8 cellular contexts compared by ENCODE assay signal in genomic region chr19:8446055-8446709, GRCh38. TPM values are rescaled to one million over a fixed set of nuclear protein-coding genes. Genes with fewer than 3 reads are reported as not detected.
DNase-seq lines count a peak whose midpoint lies in the region; ATAC-seq and TF ChIP-seq lines count a peak whose summit lies in the region.

No MANE protein-coding gene starts in this region.

- TF ChIP-seq CTCF in AG10803 (conservative IDR thresholded peaks at IDR 0.05; ENCODE audit: low read length) (no peak), KMS-11 (conservative IDR thresholded peaks at IDR 0.05; ENCODE audit: low read depth, low read length) (no peak), colonic mucosa (IDR thresholded peaks at IDR 0.05) (no peak)

- no peaks in the 10 kb centered on the region for H3K27me3 ChIP-seq in KMS-11 (ENCODE audit: insufficient read depth, low read depth)
- H3K27me3 ChIP-seq in colonic mucosa = no peaks in the 10 kb centered on the region

- H3K36me3 ChIP-seq in KMS-11 (ENCODE audit: insufficient read depth) (no peaks in the 10 kb centered on the region), colonic mucosa (no peaks in the 10 kb centered on the region)

- H3K9me3 Mint-ChIP-seq in naive thymus-derived CD8-positive, alpha-beta T cell = no peaks in the 10 kb centered on the region

- H3K4me2 ChIP-seq in KMS-11 = peak overlapping the region; percentile 87

- peak overlapping the region; percentile 89 to 99 (median 92) for H3K27ac Mint-ChIP-seq in naive thymus-derived CD8-positive, alpha-beta T cell

- peak overlapping the region; percentile 98; the same call in 1 of the 2 replicates for H3K9ac ChIP-seq in KMS-11
- peak overlapping the region; percentile 93 to 100 for H3K9ac ChIP-seq in colonic mucosa (ENCODE audit: low read depth in 2 of 2, low read length in 2 of 2)

- intact Hi-C loops in colonic mucosa (cut with DNase I) = no loop called here

- H3K36me3 Mint-ChIP-seq in naive thymus-derived CD8-positive, alpha-beta T cell = peaks cover 0 to 50% (median 3%) of the 10 kb centered on the region in 3 donors

- H3K4me1 Mint-ChIP-seq in naive thymus-derived CD8-positive, alpha-beta T cell = peaks cover 23 to 55% (median 52%) of the 10 kb centered on the region in 4 donors

- H3K4me3 ChIP-seq in AG10803 (ENCODE audit: low read length) (peak overlapping the region; percentile 83), KMS-11 (IDR thresholded peaks at IDR 0.05; ENCODE audit: insufficient read depth, low read depth, low read length) (no peak overlapping the region), colonic mucosa (peak overlapping the region; percentile 100)

- POLR2A ChIA-PET in naive thymus-derived CD8-positive, alpha-beta T cell (lab: Charles Lee) = interaction anchor here (0.5 to 3.9 kb wide), 9 partner anchors 28 to 125 kb away, joined by 3 to 30 read pairs (median 3); partner anchors contain the start of genes MARCHF2, NDUFA7, RPS28 and ZNF414

- peaks cover 62% of the 10 kb centered on the region for H3K79me2 ChIP-seq in KMS-11 (ENCODE audit: insufficient read depth, low read depth)

- DNase-seq in AG10803 (ENCODE audit: low read depth) (no peak), colonic mucosa (no peak), HPDE6-E6E7 (ENCODE audit: extremely low spot score) (no peak), Ammon's horn (ENCODE audit: low spot score) (no peak), NCI-H1694 treated with DMSO at 0.1 percent for 48 hours (lab: John Stamatoyannopoulos, UW) (no peak), NCI-H2227 treated with DMSO at 0.1 percent for 48 hours (lab: John Stamatoyannopoulos, UW) (no peak)
- DNase-seq in naive thymus-derived CD8-positive, alpha-beta T cell = no peak

- H3K27me3 Mint-ChIP-seq in naive thymus-derived CD8-positive, alpha-beta T cell = no peaks in the 10 kb centered on the region

- H3K27ac ChIP-seq in KMS-11 (no peak overlapping the region), colonic mucosa (peak overlapping the region; percentile 97)

- peaks cover 49% of the 10 kb centered on the region for H4K20me1 ChIP-seq in KMS-11 (ENCODE audit: insufficient read depth)

- no peaks in the 10 kb centered on the region for H3K9me3 ChIP-seq in colonic mucosa

- peak overlapping the region; percentile 84 to 97 (median 91) for H3K4me3 Mint-ChIP-seq in naive thymus-derived CD8-positive, alpha-beta T cell

- no peak for ATAC-seq in naive thymus-derived CD8-positive, alpha-beta T cell

- H2AFZ ChIP-seq in KMS-11 (ENCODE audit: low read depth) = no peak overlapping the region

- peaks cover 48% of the 10 kb centered on the region for H3K4me1 ChIP-seq in KMS-11 (ENCODE audit: low read depth, poor library complexity, severe bottlenecking)
- peaks cover 7% of the 10 kb centered on the region for H3K4me1 ChIP-seq in colonic mucosa

RNA-seq across cellular contexts. Expression of gene HNRNPM, which starts 1.4 kb away (rescaled TPM):
- total RNA-seq in colonic mucosa = 100 to 1,000 TPM; 122 to 339 TPM
- 100 to 1,000 TPM; 207 to 227 TPM for total RNA-seq in naive thymus-derived CD8-positive, alpha-beta T cell
- 100 to 1,000 TPM; 214 to 304 (median 217) TPM for polyA plus RNA-seq in naive thymus-derived CD8-positive, alpha-beta T cell

RNA-seq across cellular contexts. Expression of gene MARCHF2, which starts 33.1 kb away (rescaled TPM):
- total RNA-seq in colonic mucosa = 10 to 100 TPM; 18.8 to 33.1 TPM
- total RNA-seq in naive thymus-derived CD8-positive, alpha-beta T cell = 10 to 100 TPM; 25.8 to 31.4 TPM
- 10 to 100 TPM; 21.1 to 40.1 (median 38.2) TPM for polyA plus RNA-seq in naive thymus-derived CD8-positive, alpha-beta T cell

RNA-seq across cellular contexts. Expression of gene RAB11B, which starts 56.0 kb away (rescaled TPM):
- 100 to 1,000 TPM; 117 to 127 TPM for total RNA-seq in colonic mucosa
- 100 to 1,000 TPM; 108 to 112 TPM for total RNA-seq in naive thymus-derived CD8-positive, alpha-beta T cell
- polyA plus RNA-seq in naive thymus-derived CD8-positive, alpha-beta T cell = 10 to 100 TPM; 46.9 to 73.6 (median 53.9) TPM

RNA-seq across cellular contexts. Expression of gene PRAM1, which starts 56.3 kb away (rescaled TPM):
- total RNA-seq in colonic mucosa = under 1 TPM; 0.49 to 0.96 TPM
- 1 to 10 TPM; 3.5 to 4.7 TPM for total RNA-seq in naive thymus-derived CD8-positive, alpha-beta T cell
- polyA plus RNA-seq in naive thymus-derived CD8-positive, alpha-beta T cell = under 1 TPM in 2 of 3 donors, not detected in 1; 0.07 to 0.20 TPM
